ENCODE assay signal across 13 cellular contexts in the genomic region with DNA sequence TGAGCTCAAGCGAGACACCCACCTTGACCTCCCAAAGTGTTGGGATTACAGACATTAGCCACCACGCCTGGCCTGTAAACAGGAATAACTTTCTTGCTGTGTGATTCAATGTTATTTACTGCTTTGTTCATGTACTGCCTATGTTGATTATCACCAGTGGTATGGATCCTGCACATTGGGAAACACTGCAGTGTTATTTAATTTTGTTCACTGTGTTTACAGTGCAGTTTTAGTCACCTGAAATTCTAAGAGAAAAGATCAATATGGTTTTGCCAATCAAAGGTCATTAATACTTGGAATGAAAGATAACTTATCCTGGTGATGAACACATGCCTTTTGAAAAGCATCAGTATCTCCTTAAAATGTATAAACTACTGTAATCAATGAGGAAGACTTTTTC. TPM values are rescaled to one million over a fixed set of nuclear protein-coding genes. Genes with fewer than 3 reads are reported as not detected.
A peak's percentile ranks its signal among the peaks of the same experiment; 100 is the strongest.
DNase-seq lines count a peak whose midpoint lies in the region; ATAC-seq and TF ChIP-seq lines count a peak whose summit lies in the region.
"Had no signal": no experiment of that assay in that cellular context is flagged by ENCODE, and none has a peak within 500 bp of the region (broad histone marks: within the 10 kb centered on the region; RNA-seq: fewer than 3 reads in every experiment).

No MANE protein-coding gene starts in this region.

- H3K4me1 ChIP-seq in liver (ENCODE audit: control insufficient read depth in 4 of 4, insufficient read depth in 4 of 4, low read length in 3 of 4) = peaks cover 0 to 10% (median 3%) of the 10 kb centered on the region in 4 donors
- no peaks in the 10 kb centered on the region for H3K4me1 ChIP-seq in mucosa of descending colon (ENCODE audit: low read depth)
- no peaks in the 10 kb centered on the region for H3K4me1 ChIP-seq in gastrocnemius medialis

- H3K4me1 Mint-ChIP-seq in activated naive CD8-positive, alpha-beta T cell treated with anti-CD3 and anti-CD28 coated beads for 36 hours = peaks cover 26% of the 10 kb centered on the region
- peaks cover 23% of the 10 kb centered on the region for H3K4me1 Mint-ChIP-seq in activated naive CD8-positive, alpha-beta T cell treated with anti-CD3 and anti-CD28 coated beads, Interleukin-2, amount 50 U/mL, for 24 hours

- H3K27me3 ChIP-seq in liver (ENCODE audit: control insufficient read depth in 4 of 4, insufficient read depth in 4 of 4, low read length in 3 of 4) (no peaks in the 10 kb centered on the region), gastrocnemius medialis (no peaks in the 10 kb centered on the region)

- in situ Hi-C loops in gastrocnemius medialis (cut with MboI; ENCODE audit: low sequenced_read_pairs in 4 of 4) = no loop called here

- TF ChIP-seq CTCF in liver (IDR thresholded peaks at IDR 0.05; ENCODE audit: low read depth, low read length, missing input control) = no peak
- TF ChIP-seq CTCF in mucosa of descending colon (IDR thresholded peaks at IDR 0.05) = no peak
- no peak for TF ChIP-seq CTCF in gastrocnemius medialis (IDR thresholded peaks at IDR 0.05 in 4 of 5, conservative IDR thresholded peaks at IDR 0.05 in 1 of 5)

- H3K36me3 ChIP-seq in SK-N-MC (ENCODE audit: insufficient read depth, low read length) (peaks cover 40% of the 10 kb centered on the region), liver (ENCODE audit: control insufficient read depth in 4 of 4, insufficient read depth in 3 of 4, low read depth in 1 of 4, low read length in 3 of 4) (peaks cover 5 to 21% (median 9%) of the 10 kb centered on the region in 4 donors), mucosa of descending colon (ENCODE audit: low read depth) (no peaks in the 10 kb centered on the region), gastrocnemius medialis (peaks cover 0 to 9% of the 10 kb centered on the region in 2 donors)

- H3K4me3 ChIP-seq in SK-N-MC (no peak overlapping the region), liver (ENCODE audit: low read depth in 1 of 3, low read length in 3 of 3) (no peak overlapping the region), mucosa of descending colon (no peak overlapping the region), gastrocnemius medialis (no peak overlapping the region)
- H3K4me3 ChIP-seq: GM23248 had no signal

- intact Hi-C loops in mucosa of descending colon (cut with DNase I, micrococcal nuclease) = no loop called here
- intact Hi-C loops in gastrocnemius medialis (cut with DNase I; ENCODE audit: low total_unique reads) = no loop called here

- 91% methylated on average over 2 of the region's 2 CpGs for WGBS in liver

- DNase-seq in activated naive CD8-positive, alpha-beta T cell treated with anti-CD3 and anti-CD28 coated beads for 36 hours = no peak
- DNase-seq in activated naive CD8-positive, alpha-beta T cell treated with anti-CD3 and anti-CD28 coated beads, Interleukin-2, amount 50 U/mL, for 24 hours = no peak
- DNase-seq in SK-N-MC (ENCODE audit: low read depth, low spot score) (no peak), mucosa of descending colon (no peak), gastrocnemius medialis (no peak)
- DNase-seq in stimulated activated CD4-positive, alpha-beta T cell treated with anti-CD3 and anti-CD28 coated beads, Interleukin-12 subunit alpha, Interleukin-12 subunit beta, amount 100 ng/mL, for 4 hours = no peak
- DNase-seq: ACHN, C1 segment of cervical spinal cord, DMS53, GM23248, IMR-90 had no signal

- H3K27ac ChIP-seq in SK-N-MC (0 out of 2 replicates have a peak overlapping the region, but pooled peaks have one; percentile 13), liver (ENCODE audit: low read depth in 1 of 2, low read length in 2 of 2) (no peak overlapping the region), gastrocnemius medialis (no peak overlapping the region)
- H3K27ac ChIP-seq: GM23248 had no signal

- no peaks in the 10 kb centered on the region for H3K27me3 Mint-ChIP-seq in activated naive CD8-positive, alpha-beta T cell treated with anti-CD3 and anti-CD28 coated beads for 36 hours
- H3K27me3 Mint-ChIP-seq in activated naive CD8-positive, alpha-beta T cell treated with anti-CD3 and anti-CD28 coated beads, Interleukin-2, amount 50 U/mL, for 24 hours = no peaks in the 10 kb centered on the region

- ATAC-seq in activated naive CD8-positive, alpha-beta T cell treated with anti-CD3 and anti-CD28 coated beads, Interleukin-2, amount 50 U/mL, for 24 hours = no peak
- ATAC-seq in mucosa of descending colon (no peak), gastrocnemius medialis (no peak)
- ATAC-seq: HCT116 had no signal

- H3K9me3 Mint-ChIP-seq in activated naive CD8-positive, alpha-beta T cell treated with anti-CD3 and anti-CD28 coated beads for 36 hours = no peaks in the 10 kb centered on the region
- H3K9me3 Mint-ChIP-seq in activated naive CD8-positive, alpha-beta T cell treated with anti-CD3 and anti-CD28 coated beads, Interleukin-2, amount 50 U/mL, for 24 hours = no peaks in the 10 kb centered on the region

- peak overlapping the region; percentile 13 for H3K27ac Mint-ChIP-seq in activated naive CD8-positive, alpha-beta T cell treated with anti-CD3 and anti-CD28 coated beads for 36 hours
- H3K27ac Mint-ChIP-seq in activated naive CD8-positive, alpha-beta T cell treated with anti-CD3 and anti-CD28 coated beads, Interleukin-2, amount 50 U/mL, for 24 hours = no peak overlapping the region

- H3K36me3 Mint-ChIP-seq in activated naive CD8-positive, alpha-beta T cell treated with anti-CD3 and anti-CD28 coated beads for 36 hours = peaks cover 51% of the 10 kb centered on the region
- peaks cover 43% of the 10 kb centered on the region for H3K36me3 Mint-ChIP-seq in activated naive CD8-positive, alpha-beta T cell treated with anti-CD3 and anti-CD28 coated beads, Interleukin-2, amount 50 U/mL, for 24 hours (ENCODE audit: low read depth)

- no peaks in the 10 kb centered on the region for H3K9me3 ChIP-seq in SK-N-MC (ENCODE audit: low read depth, low read length)
- H3K9me3 ChIP-seq in liver (ENCODE audit: control insufficient read depth in 4 of 4, low read length in 3 of 4) = no peaks in the 10 kb centered on the region
- no peaks in the 10 kb centered on the region for H3K9me3 ChIP-seq in mucosa of descending colon
- no peaks in the 10 kb centered on the region for H3K9me3 ChIP-seq in gastrocnemius medialis

- no peak for TF ChIP-seq POLR2A in gastrocnemius medialis (IDR thresholded peaks at IDR 0.05)

- H3K4me3 Mint-ChIP-seq in activated naive CD8-positive, alpha-beta T cell treated with anti-CD3 and anti-CD28 coated beads for 36 hours = no peak overlapping the region
- no peak overlapping the region for H3K4me3 Mint-ChIP-seq in activated naive CD8-positive, alpha-beta T cell treated with anti-CD3 and anti-CD28 coated beads, Interleukin-2, amount 50 U/mL, for 24 hours

- TF ChIP-seq RAD21 in liver (IDR thresholded peaks at IDR 0.05) = no peak

- no peak overlapping the region for H3K9ac ChIP-seq in SK-N-MC (ENCODE audit: insufficient read length)
- H3K9ac ChIP-seq in liver (ENCODE audit: low read depth in 1 of 2, low read length in 2 of 2) = no peak overlapping the region
- H3K9ac ChIP-seq: GM23248 had no signal

TF ChIP-seq in liver, 16 proteins besides CTCF, POLR2A, EP300 and RAD21:
- peak; percentile 22 for TF ChIP-seq FOXA1 (IDR thresholded peaks at IDR 0.05)
- peak; percentile 23 for TF ChIP-seq SP1 (IDR thresholded peaks at IDR 0.05)
- TF ChIP-seq ATF3 (IDR thresholded peaks at IDR 0.05) = no peak
- TF ChIP-seq NR2F2 (IDR thresholded peaks at IDR 0.05) = no peak
- peak; percentile 56 for TF ChIP-seq FOXA2 (IDR thresholded peaks at IDR 0.05)
- TF ChIP-seq RXRA (IDR thresholded peaks at IDR 0.05) = peak in 1 of 2 donors; percentile 18
- TF ChIP-seq GABPA (IDR thresholded peaks at IDR 0.05 in 1 of 2, conservative IDR thresholded peaks at IDR 0.05 in 1 of 2) = no peak
- TF ChIP-seq, protein P1, sequence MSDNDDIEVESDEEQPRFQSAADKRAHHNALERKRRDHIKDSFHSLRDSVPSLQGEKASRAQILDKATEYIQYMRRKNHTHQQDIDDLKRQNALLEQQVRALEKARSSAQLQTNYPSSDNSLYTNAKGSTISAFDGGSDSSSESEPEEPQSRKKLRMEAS (IDR thresholded peaks at IDR 0.05) = no peak
- TF ChIP-seq YY1 (IDR thresholded peaks at IDR 0.05) = no peak
- TF ChIP-seq EGR1 (IDR thresholded peaks at IDR 0.05; ENCODE audit: low read depth in 2 of 2) = no peak
- peak; percentile 19 to 42 for TF ChIP-seq HNF4A (conservative IDR thresholded peaks at IDR 0.05)
- no peak for TF ChIP-seq TAF1 (conservative IDR thresholded peaks at IDR 0.05)

RNA-seq across cellular contexts. Expression of gene GABPB1, which starts 8.6 kb away (rescaled TPM):
- total RNA-seq in activated naive CD8-positive, alpha-beta T cell treated with anti-CD3 and anti-CD28 coated beads for 36 hours = 10 to 100 TPM; 40.3 to 43.6 TPM
- total RNA-seq in liver (10 to 100 TPM; 14.6 to 23.6 TPM), mucosa of descending colon (10 to 100 TPM in 2 of 3 donors, 1 to 10 TPM in 1; 10.0 to 15.6 (median 12.3) TPM), gastrocnemius medialis (10 to 100 TPM in 1 of 4 donors, 1 to 10 TPM in 3; 7.4 to 11.5 (median 8.7) TPM)
- polyA plus RNA-seq in liver = 1 to 10 TPM; 4.4 to 5.0 TPM
